34 cellular contexts compared by ENCODE assay signal in the genomic region with DNA sequence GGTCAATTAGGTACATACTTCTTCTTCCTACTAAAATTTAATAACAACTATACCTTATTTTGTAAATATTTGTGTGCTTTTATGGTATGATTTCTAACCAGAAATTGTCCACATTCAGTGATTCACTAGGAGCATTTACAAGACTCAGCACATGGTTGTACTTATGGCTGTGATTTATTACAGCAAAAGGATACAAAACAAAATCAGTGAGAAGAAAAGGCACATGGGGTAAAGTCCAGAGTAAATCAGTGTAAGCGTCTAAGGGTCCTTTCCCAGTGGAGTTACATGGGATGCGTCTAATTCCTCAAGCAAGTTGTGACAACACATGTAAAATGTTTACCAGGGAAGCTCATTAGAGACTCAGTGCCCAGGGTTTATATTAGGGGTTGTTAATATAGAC. TPM values are rescaled to one million over a fixed set of nuclear protein-coding genes. Genes with fewer than 3 reads are reported as not detected.
"Had no signal": no experiment of that assay in that cellular context is flagged by ENCODE, and none has a peak within 500 bp of the region (broad histone marks: within the 10 kb centered on the region; RNA-seq: fewer than 3 reads in every experiment).

No MANE protein-coding gene starts in this region.

- H2AFZ ChIP-seq: parathyroid adenoma had no signal

- H3K9me3 ChIP-seq: esophagus squamous epithelium, right atrium auricular region, transverse colon, uterus had no signal

- H3K27ac Mint-ChIP-seq: activated CD4-positive, alpha-beta memory T cell treated with anti-CD3 and anti-CD28 coated beads for 36 hours; activated CD4-positive, alpha-beta T cell treated with anti-CD3 and anti-CD28 coated beads, Interleukin-2, amount 10 ng/mL, durations not matched to agents 24 days and 14 days; activated naive CD4-positive, alpha-beta T cell treated with anti-CD3 and anti-CD28 coated beads for 36 hours; activated naive CD8-positive, alpha-beta T cell treated with anti-CD3 and anti-CD28 coated beads for 36 hours; activated T-helper 1 cell treated with anti-CD3 and anti-CD28 coated beads, Interleukin-12 subunit alpha, Interleukin-12 subunit beta, Interleukin-2, Interleukin-4 antibody, amounts not matched to agents 30 ng/mL and 10 ng/mL and 1 ng/mL, durations not matched to agents 14 hours and 24 hours and 36 hours; dendritic cell treated with granulocyte-macrophage colony-stimulating factor and Interleukin-4, amounts not matched to agents 40 ng/mL and 50 ng/mL, for 4 days; T-helper 1 cell treated with Interleukin-12 subunit alpha and Interleukin-12 subunit beta and Interleukin-4 antibody, amounts not matched to agents 30 μg/mL and 1 μg/mL, for 36 hours had no signal

- H3K36me3 ChIP-seq: brain microvascular endothelial cell, uterus had no signal

- ATAC-seq: left cardiac atrium; naive thymus-derived CD4-positive, alpha-beta T cell had no signal

- DNase-seq: activated CD4-positive, alpha-beta memory T cell treated with anti-CD3 and anti-CD28 coated beads for 36 hours; activated CD4-positive, alpha-beta T cell treated with anti-CD3 and anti-CD28 coated beads, Interleukin-2, amount 10 ng/mL, durations not matched to agents 24 days and 14 days; activated CD4-positive, CD25-positive, alpha-beta regulatory T cell treated with anti-CD3 and anti-CD28 coated beads, Interleukin-2, amount 50 U/mL, for 72 hours; activated CD8-positive, alpha-beta memory T cell treated with anti-CD3 and anti-CD28 coated beads, Interleukin-2, amount 50 U/mL, for 4 hours; activated effector memory CD4-positive, alpha-beta T cell treated with anti-CD3 and anti-CD28 coated beads, Interleukin-2, amount 50 U/mL, for 16 hours; activated naive CD4-positive, alpha-beta T cell treated with anti-CD3 and anti-CD28 coated beads for 36 hours; activated naive CD8-positive, alpha-beta T cell treated with anti-CD3 and anti-CD28 coated beads for 36 hours; activated T-cell treated with anti-CD3 and anti-CD28 coated beads, Interleukin-2, amount 50 U/mL, for 1 hour; amniotic stem cell; brain microvascular endothelial cell; central memory CD4-positive, alpha-beta T cell; esophagus squamous epithelium; hippocampal formation; left cardiac atrium; midbrain; naive thymus-derived CD4-positive, alpha-beta T cell; occipital lobe; stimulated activated CD4-positive, alpha-beta T cell treated with anti-CD3 and anti-CD28 coated beads, Interleukin-2, amount 100 ng/mL, for 48 hours; stimulated activated naive CD4-positive, alpha-beta T cell treated with Interleukin-2 at 50 U/mL for 16 hours; T1000; transverse colon; uterus; WERI-Rb-1 had no signal

- H3K27me3 Mint-ChIP-seq: activated CD4-positive, alpha-beta memory T cell treated with anti-CD3 and anti-CD28 coated beads for 36 hours; activated CD4-positive, alpha-beta T cell treated with anti-CD3 and anti-CD28 coated beads, Interleukin-2, amount 10 ng/mL, durations not matched to agents 24 days and 14 days; activated naive CD8-positive, alpha-beta T cell treated with anti-CD3 and anti-CD28 coated beads for 36 hours; dendritic cell treated with granulocyte-macrophage colony-stimulating factor and Interleukin-4, amounts not matched to agents 40 ng/mL and 50 ng/mL, for 4 days; naive thymus-derived CD4-positive, alpha-beta T cell had no signal

- H3K4me1 ChIP-seq: parathyroid adenoma had no signal

- H3K27ac ChIP-seq: brain microvascular endothelial cell, epithelial cell of prostate, esophagus squamous epithelium, parathyroid adenoma, right atrium auricular region, transverse colon, uterus, WERI-Rb-1 had no signal

- H3K9ac ChIP-seq: parathyroid adenoma had no signal

- H3K27me3 ChIP-seq: brain microvascular endothelial cell, esophagus squamous epithelium, right atrium auricular region, transverse colon, uterus had no signal

- H3K4me3 ChIP-seq: esophagus squamous epithelium, right atrium auricular region, transverse colon, uterus had no signal

- H3K4me3 Mint-ChIP-seq: activated CD4-positive, alpha-beta memory T cell treated with anti-CD3 and anti-CD28 coated beads for 36 hours; activated CD4-positive, alpha-beta T cell treated with anti-CD3 and anti-CD28 coated beads, Interleukin-2, amount 10 ng/mL, durations not matched to agents 24 days and 14 days; activated naive CD4-positive, alpha-beta T cell treated with anti-CD3 and anti-CD28 coated beads for 36 hours; activated naive CD8-positive, alpha-beta T cell treated with anti-CD3 and anti-CD28 coated beads for 36 hours; activated T-helper 1 cell treated with anti-CD3 and anti-CD28 coated beads, Interleukin-12 subunit alpha, Interleukin-12 subunit beta, Interleukin-2, Interleukin-4 antibody, amounts not matched to agents 30 ng/mL and 10 ng/mL and 1 ng/mL, durations not matched to agents 14 hours and 24 hours and 36 hours; dendritic cell treated with granulocyte-macrophage colony-stimulating factor and Interleukin-4, amounts not matched to agents 40 ng/mL and 50 ng/mL, for 4 days; naive thymus-derived CD4-positive, alpha-beta T cell; neural crest cell; T-helper 1 cell treated with Interleukin-12 subunit alpha and Interleukin-12 subunit beta and Interleukin-4 antibody, amounts not matched to agents 30 μg/mL and 1 μg/mL, for 36 hours had no signal

RNA-seq across cellular contexts. Expression of gene ANKUB1, which starts 51.7 kb away (rescaled TPM):
- total RNA-seq: activated CD4-positive, alpha-beta memory T cell treated with anti-CD3 and anti-CD28 coated beads for 36 hours; activated CD4-positive, alpha-beta T cell treated with anti-CD3 and anti-CD28 coated beads, Interleukin-2, amount 10 ng/mL, durations not matched to agents 24 days and 14 days; activated CD8-positive, alpha-beta memory T cell treated with anti-CD3 and anti-CD28 coated beads for 36 hours; activated naive CD4-positive, alpha-beta T cell treated with anti-CD3 and anti-CD28 coated beads for 36 hours; activated naive CD8-positive, alpha-beta T cell treated with anti-CD3 and anti-CD28 coated beads for 36 hours; activated T-helper 1 cell treated with anti-CD3 and anti-CD28 coated beads, Interleukin-12 subunit alpha, Interleukin-12 subunit beta, Interleukin-2, Interleukin-4 antibody, amounts not matched to agents 30 ng/mL and 10 ng/mL and 1 ng/mL, durations not matched to agents 14 hours and 24 hours and 36 hours; astrocyte; esophagus squamous epithelium; left cardiac atrium; lower leg skin; naive thymus-derived CD4-positive, alpha-beta T cell; neural crest cell; pulmonary artery endothelial cell; right atrium auricular region; transverse colon had no signal
- polyA plus RNA-seq: naive thymus-derived CD4-positive, alpha-beta T cell had no signal
